ENCODE assay signal across 8 cellular contexts in the genomic region with DNA sequence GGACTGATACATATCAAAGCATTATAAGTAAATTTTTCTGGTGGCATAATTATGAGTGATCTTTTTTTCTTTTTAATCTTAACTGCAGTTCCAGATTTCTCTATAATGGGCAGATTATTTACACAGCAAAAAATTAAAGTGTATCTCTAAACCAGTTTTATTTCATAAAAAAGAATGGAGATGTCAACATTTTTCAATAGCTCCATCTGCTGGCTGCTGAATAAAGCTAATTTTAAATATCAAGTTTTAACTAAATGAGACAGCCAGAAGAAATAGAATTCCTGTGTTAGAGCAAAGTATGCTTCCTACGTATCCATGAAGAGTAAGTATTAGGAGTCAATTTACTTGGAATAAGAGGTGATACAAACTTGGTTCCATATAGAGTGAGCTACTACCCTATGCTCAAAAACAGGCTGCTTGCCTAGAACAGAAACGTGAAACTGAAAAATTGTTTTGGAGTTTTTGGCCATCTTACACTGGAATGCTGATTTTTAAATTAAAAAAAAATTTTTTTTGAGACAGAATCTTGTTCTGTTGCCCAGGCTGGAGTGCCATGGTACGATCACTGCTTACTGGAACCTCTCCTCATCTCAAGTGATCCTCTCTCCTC. TPM values are rescaled to one million over a fixed set of nuclear protein-coding genes. Genes with fewer than 3 reads are reported as not detected.
DNase-seq lines count a peak whose midpoint lies in the region; ATAC-seq and TF ChIP-seq lines count a peak whose summit lies in the region.

No MANE protein-coding gene starts in this region.

- intact Hi-C loops in posterior vena cava (cut with DNase I): loop anchor here (10.0 kb wide), 2 partner anchors 196 to 1154 kb away; no protein-coding TSS in a partner anchor

- H3K4me1 Mint-ChIP-seq in nephron: peaks cover 9% of the 10 kb centered on the region

- ATAC-seq in HG03460 (IDR thresholded peaks at IDR 0.05; ENCODE audit: unreplicated experiment): no peak

- no peak overlapping the region for H3K27ac Mint-ChIP-seq in nephron

- DNase-seq in G401 (ENCODE audit: low spot score) (peak; percentile 32), MV-4-11 (lab: John Stamatoyannopoulos, UW) (peak; percentile 41), cardiac fibroblast (ENCODE audit: low read depth in 2 of 2) (peak; percentile 61 to 67), NCI-H2107 (lab: John Stamatoyannopoulos, UW) (no peak), posterior vena cava (ENCODE audit: low spot score) (no peak)
- DNase-seq in activated T-cell treated with anti-CD3 and anti-CD28 coated beads, Interleukin-2, amount 50 U/mL, for 48 hours: no peak

- H3K4me3 Mint-ChIP-seq in nephron: no peak overlapping the region

- H3K27me3 Mint-ChIP-seq in nephron (ENCODE audit: low read depth): peaks cover 6% of the 10 kb centered on the region

- no peaks in the 10 kb centered on the region for H3K36me3 Mint-ChIP-seq in nephron (ENCODE audit: low read depth)

- no peak overlapping the region for H3K4me3 ChIP-seq in cardiac fibroblast (replicated peaks in 1 of 2; ENCODE audit: low read depth in 2 of 2, low read length in 2 of 2)

- in situ Hi-C loops in G401 (cut with HindIII; ENCODE audit: low sequenced_read_pairs): no loop called here

- TF ChIP-seq CTCF in cardiac fibroblast (IDR thresholded peaks at IDR 0.05; ENCODE audit: low read depth, low read length): peak; percentile 50
- peak; percentile 53 to 66 (median 59) for TF ChIP-seq CTCF in nephron (IDR thresholded peaks at IDR 0.05; ENCODE audit: unreplicated experiment in 3 of 3)

- peaks cover 15% of the 10 kb centered on the region for H3K9me3 Mint-ChIP-seq in nephron

RNA-seq across cellular contexts. Expression of a gene that starts 5.0 kb away (rescaled TPM):
- total RNA-seq in G401 (2014; rRNA removed; shearing (Covaris generic)): 12.6 and 15.1 TPM in 2 replicates
- total RNA-seq in posterior vena cava: 10 to 100 TPM; 38.8 to 43.1 TPM

RNA-seq across cellular contexts. Expression of a gene that starts 42.7 kb away (rescaled TPM):
- 54.3 and 72.8 TPM in 2 replicates for total RNA-seq in G401 (2014; rRNA removed; shearing (Covaris generic))
- 100 to 1,000 TPM; 130 to 137 TPM for total RNA-seq in posterior vena cava

Comparison
In these comparisons a context has a peak if more than half of its experiments do, and no peak if none do; other contexts are left out.
1. DNase-seq: peak in G401 (single experiment), MV-4-11 (single experiment) and cardiac fibroblast (2 of 2); none in activated T-cell treated with anti-CD3 and anti-CD28 coated beads, Interleukin-2, amount 50 U/mL, for 48 hours (0 of 2), NCI-H2107 (single experiment) and posterior vena cava (single experiment).